In the genomic region with DNA sequence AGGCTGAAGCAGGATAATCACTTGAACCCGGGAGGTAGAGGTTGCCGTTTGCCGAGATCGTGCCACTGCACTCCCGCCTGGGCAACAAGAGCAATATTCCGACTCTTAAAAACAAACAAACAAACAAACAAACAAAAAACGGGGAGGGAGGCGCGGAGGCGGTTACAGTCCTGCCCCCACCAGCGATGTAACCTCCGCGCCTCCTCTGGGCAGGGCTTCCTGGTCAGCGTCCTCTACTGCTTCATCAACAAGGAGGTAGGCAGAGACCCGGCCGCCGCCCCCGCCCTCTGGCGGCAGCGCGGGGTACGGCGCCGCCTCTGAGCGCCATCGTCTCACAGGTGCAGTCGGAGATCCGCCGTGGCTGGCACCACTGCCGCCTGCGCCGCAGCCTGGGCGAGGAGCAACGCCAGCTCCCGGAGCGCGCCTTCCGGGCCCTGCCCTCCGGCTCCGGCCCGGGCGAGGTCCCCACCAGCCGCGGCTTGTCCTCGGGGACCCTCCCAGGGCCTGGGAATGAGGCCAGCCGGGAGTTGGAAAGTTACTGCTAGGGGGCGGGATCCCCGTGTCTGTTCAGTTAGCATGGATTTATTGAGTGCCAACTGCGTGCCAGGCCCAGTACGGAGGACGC, we compare ENCODE assay signal across 1 cellular context.
TF ChIP-seq lines count a peak whose summit lies in the region.

No MANE protein-coding gene starts in this region.

TF ChIP-seq in Ishikawa, 13 proteins besides CTCF, POLR2A, EP300 and RAD21 (continued from another document):
- TF ChIP-seq, protein P1, sequence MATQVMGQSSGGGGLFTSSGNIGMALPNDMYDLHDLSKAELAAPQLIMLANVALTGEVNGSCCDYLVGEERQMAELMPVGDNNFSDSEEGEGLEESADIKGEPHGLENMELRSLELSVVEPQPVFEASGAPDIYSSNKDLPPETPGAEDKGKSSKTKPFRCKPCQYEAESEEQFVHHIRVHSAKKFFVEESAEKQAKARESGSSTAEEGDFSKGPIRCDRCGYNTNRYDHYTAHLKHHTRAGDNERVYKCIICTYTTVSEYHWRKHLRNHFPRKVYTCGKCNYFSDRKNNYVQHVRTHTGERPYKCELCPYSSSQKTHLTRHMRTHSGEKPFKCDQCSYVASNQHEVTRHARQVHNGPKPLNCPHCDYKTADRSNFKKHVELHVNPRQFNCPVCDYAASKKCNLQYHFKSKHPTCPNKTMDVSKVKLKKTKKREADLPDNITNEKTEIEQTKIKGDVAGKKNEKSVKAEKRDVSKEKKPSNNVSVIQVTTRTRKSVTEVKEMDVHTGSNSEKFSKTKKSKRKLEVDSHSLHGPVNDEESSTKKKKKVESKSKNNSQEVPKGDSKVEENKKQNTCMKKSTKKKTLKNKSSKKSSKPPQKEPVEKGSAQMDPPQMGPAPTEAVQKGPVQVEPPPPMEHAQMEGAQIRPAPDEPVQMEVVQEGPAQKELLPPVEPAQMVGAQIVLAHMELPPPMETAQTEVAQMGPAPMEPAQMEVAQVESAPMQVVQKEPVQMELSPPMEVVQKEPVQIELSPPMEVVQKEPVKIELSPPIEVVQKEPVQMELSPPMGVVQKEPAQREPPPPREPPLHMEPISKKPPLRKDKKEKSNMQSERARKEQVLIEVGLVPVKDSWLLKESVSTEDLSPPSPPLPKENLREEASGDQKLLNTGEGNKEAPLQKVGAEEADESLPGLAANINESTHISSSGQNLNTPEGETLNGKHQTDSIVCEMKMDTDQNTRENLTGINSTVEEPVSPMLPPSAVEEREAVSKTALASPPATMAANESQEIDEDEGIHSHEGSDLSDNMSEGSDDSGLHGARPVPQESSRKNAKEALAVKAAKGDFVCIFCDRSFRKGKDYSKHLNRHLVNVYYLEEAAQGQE (IDR thresholded peaks at IDR 0.05; ENCODE audit: low read depth) = 0 out of 2 replicates have a peak, but pooled peaks have one; percentile 26
- peak; percentile 45; the same call in 1 of the 2 replicates for TF ChIP-seq TEAD4 (IDR thresholded peaks at IDR 0.05)
